In genomic region chr19:19026299-19026971, GRCh38 we compare ENCODE assay signal across 9 cellular contexts. TPM values are rescaled to one million over a fixed set of nuclear protein-coding genes. Genes with fewer than 3 reads are reported as not detected.
DNase-seq lines count a peak whose midpoint lies in the region; ATAC-seq and TF ChIP-seq lines count a peak whose summit lies in the region.
"Had no signal": no experiment of that assay in that cellular context is flagged by ENCODE, and none has a peak within 500 bp of the region (broad histone marks: within the 10 kb centered on the region; RNA-seq: fewer than 3 reads in every experiment).

No MANE protein-coding gene starts in this region.

- ATAC-seq in GM21381 (IDR thresholded peaks at IDR 0.05; ENCODE audit: unreplicated experiment) (no peak), GM21526 (IDR thresholded peaks at IDR 0.05; ENCODE audit: low FRiP score, unreplicated experiment) (no peak), GM18520 (IDR thresholded peaks at IDR 0.05; ENCODE audit: unreplicated experiment) (no peak)

- peaks cover 94% of the 10 kb centered on the region for H4K20me1 ChIP-seq in BLaER1

- H3K4me2 ChIP-seq in BLaER1, result no peak overlapping the region

- no peak overlapping the region for H3K27ac ChIP-seq in BLaER1

- TF ChIP-seq CTCF in LNCaP clone FGC (IDR thresholded peaks at IDR 0.05; ENCODE audit: control insufficient read depth, extremely low read depth, insufficient read depth) (peak; percentile 70), GM13976 (IDR thresholded peaks at IDR 0.05; ENCODE audit: borderline replicate concordance, control extremely low read depth, extremely low read depth, insufficient read depth, missing control alignments) (no peak)

- H3K4me1 ChIP-seq in BLaER1, result peaks cover 20% of the 10 kb centered on the region
- H3K4me1 ChIP-seq in endocrine pancreas (ENCODE audit: control insufficient read depth, insufficient read depth, low read length), result no peaks in the 10 kb centered on the region

- H3K4me3 ChIP-seq in BLaER1 (no peak overlapping the region), LNCaP clone FGC (ENCODE audit: low read depth, low read length) (peak overlapping the region; percentile 31; the same call in 1 of the 2 replicates), endocrine pancreas (ENCODE audit: control insufficient read depth, insufficient read depth, low read length) (no peak overlapping the region)

- H3K9me3 ChIP-seq in BLaER1 (no peaks in the 10 kb centered on the region), endocrine pancreas (ENCODE audit: control insufficient read depth, low read length) (no peaks in the 10 kb centered on the region)

- peak overlapping the region; percentile 4; the same call in 1 of the 2 replicates for H3K9ac ChIP-seq in BLaER1
- peak overlapping the region; percentile 47 for H3K9ac ChIP-seq in endocrine pancreas (ENCODE audit: control insufficient read depth, insufficient read depth, low read length)

- H3K27me3 ChIP-seq in BLaER1 (no peaks in the 10 kb centered on the region), endocrine pancreas (ENCODE audit: control insufficient read depth, insufficient read depth, low read length) (no peaks in the 10 kb centered on the region)

- DNase-seq in LNCaP clone FGC (ENCODE audit: low read depth) (peak; percentile 95), lung microvascular endothelial cell (ENCODE audit: low read depth in 2 of 2) (peak; percentile 28 to 30), GM13976 (ENCODE audit: low spot score) (no peak)
- DNase-seq: NCI-H1694 had no signal

- H3K36me3 ChIP-seq in BLaER1 (peaks cover 100% of the 10 kb centered on the region), endocrine pancreas (ENCODE audit: control insufficient read depth, insufficient read depth, low read length) (peaks cover 6% of the 10 kb centered on the region)

- in situ Hi-C loops in GM13976 (cut with MboI; ENCODE audit: low sequenced_read_pairs, unreplicated experiment), result no loop called here

RNA-seq across cellular contexts. Expression of gene SUGP2, which starts 6.9 kb away (rescaled TPM):
- 8.1 and 14.7 TPM in 2 replicates for total RNA-seq in lung microvascular endothelial cell

RNA-seq across cellular contexts. Expression of gene ARMC6, which starts 7.0 kb away (rescaled TPM):
- total RNA-seq in lung microvascular endothelial cell, result 32.3 and 49.8 TPM in 2 replicates

RNA-seq across cellular contexts. Expression of gene SLC25A42, which starts 37.4 kb away (rescaled TPM):
- total RNA-seq in lung microvascular endothelial cell, result 2.8 and 3.0 TPM in 2 replicates
